In the genomic region with DNA sequence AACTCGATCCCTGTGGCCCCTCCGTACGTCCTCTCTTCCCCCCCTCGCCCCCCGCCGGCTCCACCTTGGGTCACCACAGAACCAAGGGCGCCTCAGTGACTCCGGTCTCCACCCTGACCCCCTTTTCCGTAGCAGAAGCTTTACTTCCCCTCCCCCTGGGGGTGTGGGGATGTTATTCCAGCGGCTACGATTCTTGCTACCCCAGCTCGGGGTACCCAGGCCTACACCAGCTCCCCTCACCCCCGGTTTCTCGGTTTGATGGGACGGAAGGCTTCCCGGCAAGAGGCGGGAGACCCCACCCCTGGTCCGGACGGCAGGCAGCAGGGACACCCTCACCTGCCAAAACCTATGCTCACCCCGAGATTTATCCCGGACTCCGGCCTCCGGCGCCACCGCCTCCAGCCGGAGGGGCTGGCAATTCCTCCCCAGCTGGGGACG, we compare ENCODE assay signal across 8 cellular contexts. TPM values are rescaled to one million over a fixed set of nuclear protein-coding genes. Genes with fewer than 3 reads are reported as not detected.
DNase-seq lines count a peak whose midpoint lies in the region; ATAC-seq and TF ChIP-seq lines count a peak whose summit lies in the region.

No MANE protein-coding gene starts in this region.

- H3K4me1 ChIP-seq in BLaER1 (peaks cover 57% of the 10 kb centered on the region), endocrine pancreas (ENCODE audit: control insufficient read depth, insufficient read depth, low read length) (no peaks in the 10 kb centered on the region), neural progenitor cell (peaks cover 33% of the 10 kb centered on the region)

- H4K20me1 ChIP-seq in BLaER1, result peaks cover 9% of the 10 kb centered on the region; the same call in 1 of the 2 replicates
- peaks cover 10% of the 10 kb centered on the region for H4K20me1 ChIP-seq in neural progenitor cell (ENCODE audit: low read depth)

- no peak overlapping the region for H3K27ac Mint-ChIP-seq in neural progenitor cell

- no peaks in the 10 kb centered on the region for H3K9me3 Mint-ChIP-seq in neural progenitor cell

- H3K4me1 Mint-ChIP-seq in neural progenitor cell, result peaks cover 18% of the 10 kb centered on the region

- H3K4me3 ChIP-seq in BLaER1, result peak overlapping the region; percentile 85
- no peak overlapping the region for H3K4me3 ChIP-seq in endocrine pancreas (ENCODE audit: control insufficient read depth, insufficient read depth, low read length)
- H3K4me3 ChIP-seq in neural progenitor cell, result peak overlapping the region; percentile 95

- H3K27ac ChIP-seq in BLaER1 (peak overlapping the region; percentile 52; the same call in 1 of the 2 replicates), neural progenitor cell (no peak overlapping the region)

- no peak for ATAC-seq in HG02763 (IDR thresholded peaks at IDR 0.05; ENCODE audit: unreplicated experiment)
- no peak for ATAC-seq in activated CD4-positive, CD25-positive, alpha-beta regulatory T cell treated with anti-CD3 and anti-CD28 coated beads, Interleukin-2, amount 50 U/mL, for 24 hours

- no peaks in the 10 kb centered on the region for H3K9me3 ChIP-seq in BLaER1
- H3K9me3 ChIP-seq in endocrine pancreas (ENCODE audit: control insufficient read depth, low read length), result no peaks in the 10 kb centered on the region
- H3K9me3 ChIP-seq in neural progenitor cell (ENCODE audit: low read depth), result no peaks in the 10 kb centered on the region

- H3K79me2 ChIP-seq in neural progenitor cell (ENCODE audit: low read depth), result no peaks in the 10 kb centered on the region

- DNase-seq in NCI-H69 (lab: John Stamatoyannopoulos, UW) (peak; percentile 58), neural progenitor cell (ENCODE audit: low spot score) (no peak), NCI-H1048 (lab: John Stamatoyannopoulos, UW) (no peak)
- DNase-seq in effector CD4-positive, alpha-beta T cell, result no peak

- H3K36me3 Mint-ChIP-seq in neural progenitor cell, result no peaks in the 10 kb centered on the region

- H3K27me3 ChIP-seq in BLaER1, result no peaks in the 10 kb centered on the region
- no peaks in the 10 kb centered on the region for H3K27me3 ChIP-seq in endocrine pancreas (ENCODE audit: control insufficient read depth, insufficient read depth, low read length)
- H3K27me3 ChIP-seq in neural progenitor cell, result peaks cover 32% of the 10 kb centered on the region

- peak overlapping the region; percentile 85 for H3K4me3 Mint-ChIP-seq in neural progenitor cell

- TF ChIP-seq CTCF in neural progenitor cell (IDR thresholded peaks at IDR 0.05), result no peak

- no peaks in the 10 kb centered on the region for H3K27me3 Mint-ChIP-seq in neural progenitor cell (ENCODE audit: insufficient read depth, low read depth)

- H3K4me2 ChIP-seq in BLaER1 (peak overlapping the region; percentile 97), neural progenitor cell (peak overlapping the region; percentile 92)

- H3K9ac ChIP-seq in BLaER1 (peak overlapping the region; percentile 85), endocrine pancreas (ENCODE audit: control insufficient read depth, insufficient read depth, low read length) (peak overlapping the region; percentile 78), neural progenitor cell (no peak overlapping the region)

- H3K36me3 ChIP-seq in BLaER1 (no peaks in the 10 kb centered on the region), endocrine pancreas (ENCODE audit: control insufficient read depth, insufficient read depth, low read length) (no peaks in the 10 kb centered on the region), neural progenitor cell (no peaks in the 10 kb centered on the region)

- H2AFZ ChIP-seq in neural progenitor cell (replicated peaks), result peak overlapping the region; percentile 88

- peaks cover 26% of the 10 kb centered on the region for H3F3A ChIP-seq in neural progenitor cell (ENCODE audit: low read depth)

RNA-seq across cellular contexts. Expression of gene RAB15, which starts 0.7 kb away (rescaled TPM):
- 12.2 and 19.0 TPM in 2 replicates for total RNA-seq in neural progenitor cell (ENCODE audit: low replicate concordance)

RNA-seq across cellular contexts. Expression of gene FNTB, which starts 15.2 kb away (rescaled TPM):
- 8.0 and 20.8 TPM in 2 replicates for total RNA-seq in neural progenitor cell (ENCODE audit: low replicate concordance)

RNA-seq across cellular contexts. Expression of gene GPX2, which starts 28.9 kb away (rescaled TPM):
- total RNA-seq in neural progenitor cell (ENCODE audit: low replicate concordance), result not detected in 2 replicates

RNA-seq across cellular contexts. Expression of gene CHURC1, which starts 57.2 kb away (rescaled TPM):
- total RNA-seq in neural progenitor cell (ENCODE audit: low replicate concordance), result 24.3 and 59.8 TPM in 2 replicates
